In genomic region chr3:30747771-30748281, GRCh38 we compare ENCODE assay signal across 8 cellular contexts.
DNase-seq lines count a peak whose midpoint lies in the region; ATAC-seq and TF ChIP-seq lines count a peak whose summit lies in the region.

No MANE protein-coding gene starts in this region.

- intact Hi-C loops in PC-3 (cut with micrococcal nuclease) = loop anchor here (1.0 to 10.0 kb wide), 7 partner anchors 55 to 635 kb away; partner anchors contain the start of gene TGFBR2

- peaks cover 43% of the 10 kb centered on the region for H3K4me1 Mint-ChIP-seq in GM23338
- peaks cover 8 to 17% (median 11%) of the 10 kb centered on the region in 3 donors for H3K4me1 Mint-ChIP-seq in CD8-positive, alpha-beta memory T cell

- H3K27ac Mint-ChIP-seq in GM23338 = peak overlapping the region; percentile 21; the same call in 1 of the 2 replicates
- peak overlapping the region in 1 of 8 donors; percentile 22 for H3K27ac Mint-ChIP-seq in CD8-positive, alpha-beta memory T cell

- peak; percentile 71 to 86 for TF ChIP-seq CTCF in GM23338 (conservative IDR thresholded peaks at IDR 0.05; ENCODE audit: low read depth in 2 of 2)
- peak; percentile 91 for TF ChIP-seq CTCF in PC-3 (conservative IDR thresholded peaks at IDR 0.05; ENCODE audit: low read depth, low read length)
- peak; percentile 62 for TF ChIP-seq CTCF in fibroblast of pulmonary artery (IDR thresholded peaks at IDR 0.05; ENCODE audit: low read length, missing control alignments)
- peak; percentile 52 for TF ChIP-seq CTCF in retinal pigment epithelial cell (conservative IDR thresholded peaks at IDR 0.05; ENCODE audit: low read depth, low read length)

- DNase-seq in GM23338 (ENCODE audit: low spot score) = peak; percentile 70
- peak; percentile 77 for DNase-seq in PC-3
- peak; percentile 57 for DNase-seq in fibroblast of pulmonary artery (ENCODE audit: low read depth)
- DNase-seq in retinal pigment epithelial cell (ENCODE audit: low read depth) = no peak
- DNase-seq in foreskin melanocyte = no peak
- DNase-seq in CD8-positive, alpha-beta memory T cell = no peak
- no peak for DNase-seq in DMS114 treated with DMSO at 0.1 percent for 48 hours (lab: John Stamatoyannopoulos, UW; ENCODE audit: unreplicated experiment)

- CTCF ChIA-PET in PC-3 (lab: Charles Lee) = interaction anchor here (0.9 to 1.1 kb wide), 3 partner anchors 549 to 1752 kb away, joined by 3 to 4 read pairs (median 3); no protein-coding TSS in a partner anchor
- CTCF ChIA-PET in CD8-positive, alpha-beta memory T cell (lab: Charles Lee) = interaction anchor here (1.0 kb wide), 1 partner anchor 54 kb away, joined by 3 read pairs; no protein-coding TSS in a partner anchor

- H3K9ac ChIP-seq in PC-3 (ENCODE audit: low read length) = no peak overlapping the region

- H3K9me3 ChIP-seq in PC-3 (ENCODE audit: low read length) = no peaks in the 10 kb centered on the region
- H3K9me3 ChIP-seq in CD8-positive, alpha-beta memory T cell (ENCODE audit: low read length) = no peaks in the 10 kb centered on the region

- H3K27me3 ChIP-seq in GM23338 (ENCODE audit: insufficient read depth) = no peaks in the 10 kb centered on the region
- H3K27me3 ChIP-seq in PC-3 (ENCODE audit: low read length) = no peaks in the 10 kb centered on the region
- H3K27me3 ChIP-seq in CD8-positive, alpha-beta memory T cell (ENCODE audit: insufficient read depth, low read length, poor library complexity, severe bottlenecking) = no peaks in the 10 kb centered on the region

- H3K27me3 Mint-ChIP-seq in GM23338 (ENCODE audit: insufficient read depth, low read depth, poor library complexity) = peaks cover 1% of the 10 kb centered on the region
- peaks cover 0 to 7% of the 10 kb centered on the region in 2 donors for H3K27me3 Mint-ChIP-seq in CD8-positive, alpha-beta memory T cell

- H3K4me2 ChIP-seq in GM23338 (no peak overlapping the region), PC-3 (ENCODE audit: low read length) (no peak overlapping the region)

- H4K20me1 ChIP-seq in GM23338 (replicated peaks; ENCODE audit: insufficient read depth) (no peaks in the 10 kb centered on the region), PC-3 (ENCODE audit: low read length) (no peaks in the 10 kb centered on the region)

- H3K9me2 ChIP-seq in GM23338 (ENCODE audit: insufficient read depth) (no peaks in the 10 kb centered on the region), PC-3 (replicated peaks; ENCODE audit: low read length) (no peaks in the 10 kb centered on the region)

- H3K4me3 Mint-ChIP-seq in GM23338 = no peak overlapping the region
- no peak overlapping the region for H3K4me3 Mint-ChIP-seq in CD8-positive, alpha-beta memory T cell

- H3K36me3 Mint-ChIP-seq in GM23338 (ENCODE audit: low read depth) = no peaks in the 10 kb centered on the region
- no peaks in the 10 kb centered on the region for H3K36me3 Mint-ChIP-seq in CD8-positive, alpha-beta memory T cell

- H2AFZ ChIP-seq in GM23338 = no peak overlapping the region
- H2AFZ ChIP-seq in PC-3 (ENCODE audit: low read length) = no peak overlapping the region

- no peaks in the 10 kb centered on the region for H3K36me3 ChIP-seq in GM23338 (ENCODE audit: insufficient read depth)
- H3K36me3 ChIP-seq in PC-3 (ENCODE audit: low read depth, low read length) = no peaks in the 10 kb centered on the region
- H3K36me3 ChIP-seq in CD8-positive, alpha-beta memory T cell (ENCODE audit: insufficient read depth, low read length) = no peaks in the 10 kb centered on the region

- H3K27ac ChIP-seq in GM23338 (ENCODE audit: low read depth) (no peak overlapping the region), PC-3 (ENCODE audit: low read length) (no peak overlapping the region)
- H3K27ac ChIP-seq in CD8-positive, alpha-beta memory T cell (ENCODE audit: low read depth, low read length) = no peak overlapping the region

- H3F3A ChIP-seq in GM23338 (replicated peaks; ENCODE audit: low read depth) (no peaks in the 10 kb centered on the region), PC-3 (ENCODE audit: low read length, unreplicated experiment) (no peaks in the 10 kb centered on the region)

- peak; percentile 48 for ATAC-seq in GM23338
- ATAC-seq in PC-3 = peak; percentile 54
- no peak for ATAC-seq in HG03196 (IDR thresholded peaks at IDR 0.05; ENCODE audit: unreplicated experiment)

- H3K79me2 ChIP-seq in GM23338 (replicated peaks; ENCODE audit: insufficient read depth) (no peaks in the 10 kb centered on the region), PC-3 (ENCODE audit: low read length) (no peaks in the 10 kb centered on the region)

- H3K4me3 ChIP-seq in GM23338 (no peak overlapping the region), PC-3 (ENCODE audit: low read length) (no peak overlapping the region), fibroblast of pulmonary artery (replicated peaks; ENCODE audit: low read depth, low read length) (no peak overlapping the region), retinal pigment epithelial cell (ENCODE audit: low read length) (no peak overlapping the region)
- H3K4me3 ChIP-seq in CD8-positive, alpha-beta memory T cell (ENCODE audit: low read length) = no peak overlapping the region

- no TSS peak for BruUV-seq in PC-3 (replicated peaks; lab: Mats Ljungman, UMichigan)

- H3K9me3 Mint-ChIP-seq in GM23338 = no peaks in the 10 kb centered on the region
- H3K9me3 Mint-ChIP-seq in CD8-positive, alpha-beta memory T cell = no peaks in the 10 kb centered on the region

- POLR2A ChIA-PET in PC-3 (lab: Charles Lee; ENCODE audit: unreplicated experiment) = interaction anchor here (0.6 kb wide), 1 partner anchor 1753 kb away, joined by 4 read pairs; no protein-coding TSS in a partner anchor
- POLR2A ChIA-PET in CD8-positive, alpha-beta memory T cell (lab: Charles Lee) = no interaction called here

- H3K4me1 ChIP-seq in GM23338 (ENCODE audit: insufficient read depth) (peaks cover 34% of the 10 kb centered on the region), PC-3 (ENCODE audit: insufficient read depth, low read length) (peaks cover 40% of the 10 kb centered on the region)
- H3K4me1 ChIP-seq in CD8-positive, alpha-beta memory T cell (ENCODE audit: insufficient read depth, low read length) = no peaks in the 10 kb centered on the region

TF ChIP-seq in GM23338, 12 proteins besides CTCF, POLR2A, EP300 and RAD21:
- TF ChIP-seq EZH2phosphoT487 (IDR thresholded peaks at IDR 0.05; ENCODE audit: unreplicated experiment) = no peak
- TF ChIP-seq ZNF331 (CRISPR knock-in tag; IDR thresholded peaks at IDR 0.05; ENCODE audit: low read depth) = no peak
- no peak for TF ChIP-seq ZNF114 (CRISPR knock-in tag; IDR thresholded peaks at IDR 0.05)
TF ChIP-seq in GM23338: peak in this region for 0.

Comparison
In these comparisons a context has a peak if more than half of its experiments do, and no peak if none do; other contexts are left out.
1. DNase-seq: peak in GM23338 (single experiment), PC-3 (single experiment) and fibroblast of pulmonary artery (single experiment); none in retinal pigment epithelial cell (single experiment), foreskin melanocyte (single experiment), CD8-positive, alpha-beta memory T cell (0 of 5) and DMS114 treated with DMSO at 0.1 percent for 48 hours (single experiment).
2. Peak in every context shown above with its lines, with median percentiles within 50 percentile points of each other: CTCF ChIP-seq.